2 cellular contexts compared by ENCODE assay signal in the genomic region with DNA sequence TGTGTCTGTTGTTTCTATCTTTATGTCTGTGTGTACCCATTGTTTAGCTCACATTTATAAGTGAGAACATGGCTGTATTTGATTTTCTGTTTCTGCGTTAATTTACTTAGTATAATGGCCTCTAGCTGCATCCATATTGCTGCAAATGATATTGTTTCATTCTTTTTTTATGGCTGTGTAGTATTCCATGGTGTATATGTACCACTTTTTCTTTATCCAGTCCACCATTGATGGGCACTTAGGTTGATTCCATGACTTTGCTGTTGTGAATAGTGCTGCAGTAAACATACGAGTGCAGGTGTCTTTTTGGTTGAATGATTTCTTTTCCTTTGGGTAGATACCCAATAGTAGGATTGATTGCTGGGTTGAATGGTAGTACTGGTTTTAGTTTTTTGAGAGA.
TF ChIP-seq lines count a peak whose summit lies in the region.

No MANE protein-coding gene starts in this region.

TF ChIP-seq in HEK293, 187 proteins besides CTCF, POLR2A, EP300 and RAD21:
- TF ChIP-seq, protein P1, sequence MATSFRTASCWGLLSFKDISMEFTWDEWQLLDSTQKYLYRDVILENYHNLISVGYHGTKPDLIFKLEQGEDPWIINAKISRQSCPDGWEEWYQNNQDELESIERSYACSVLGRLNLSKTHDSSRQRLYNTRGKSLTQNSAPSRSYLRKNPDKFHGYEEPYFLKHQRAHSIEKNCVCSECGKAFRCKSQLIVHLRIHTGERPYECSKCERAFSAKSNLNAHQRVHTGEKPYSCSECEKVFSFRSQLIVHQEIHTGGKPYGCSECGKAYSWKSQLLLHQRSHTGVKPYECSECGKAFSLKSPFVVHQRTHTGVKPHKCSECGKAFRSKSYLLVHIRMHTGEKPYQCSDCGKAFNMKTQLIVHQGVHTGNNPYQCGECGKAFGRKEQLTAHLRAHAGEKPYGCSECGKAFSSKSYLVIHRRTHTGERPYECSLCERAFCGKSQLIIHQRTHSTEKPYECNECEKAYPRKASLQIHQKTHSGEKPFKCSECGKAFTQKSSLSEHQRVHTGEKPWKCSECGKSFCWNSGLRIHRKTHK (tag by site-specific recombination; IDR thresholded peaks at IDR 0.05): no peak
- peak; percentile 56 for TF ChIP-seq ZNF146 (tag by site-specific recombination; IDR thresholded peaks at IDR 0.05)

TF ChIP-seq in K562, 482 proteins besides CTCF, POLR2A, EP300 and RAD21:
- TF ChIP-seq BCOR (IDR thresholded peaks at IDR 0.05) (0 out of 2 replicates have a peak, but pooled peaks have one; percentile 14), ZC3H4 (CRISPR knock-in tag; IDR thresholded peaks at IDR 0.05; ENCODE audit: borderline replicate concordance) (no peak), POLR2AphosphoS5 (IDR thresholded peaks at IDR 0.05; ENCODE audit: control insufficient read depth, insufficient read depth, low read depth, low read length) (no peak), ZNF146 (CRISPR knock-in tag; IDR thresholded peaks at IDR 0.05; ENCODE audit: unreplicated experiment) (peak; percentile 74)
